1 cellular context compared by ENCODE assay signal in genomic region chr10:112395809-112396530, GRCh38.
TF ChIP-seq lines count a peak whose summit lies in the region.

No MANE protein-coding gene starts in this region.

TF ChIP-seq in HepG2, 621 proteins besides CTCF, POLR2A, EP300 and RAD21:
- TF ChIP-seq SMAD1 (CRISPR knock-in tag; IDR thresholded peaks at IDR 0.05; ENCODE audit: borderline replicate concordance, low read depth): no peak
- peak; percentile 48; the same call in 1 of the 2 replicates for TF ChIP-seq GATAD2A (CRISPR knock-in tag; IDR thresholded peaks at IDR 0.05)
- TF ChIP-seq BCL6 (CRISPR knock-in tag; IDR thresholded peaks at IDR 0.05): peak; percentile 53
- 0 out of 2 replicates have a peak, but pooled peaks have one; percentile 16 for TF ChIP-seq PAXIP1 (CRISPR knock-in tag; conservative IDR thresholded peaks at IDR 0.05)
- TF ChIP-seq RXRB (CRISPR knock-in tag; IDR thresholded peaks at IDR 0.05; ENCODE audit: borderline replicate concordance): 0 out of 2 replicates have a peak, but pooled peaks have one; percentile 31
- no peak for TF ChIP-seq ZBED4 (CRISPR knock-in tag; IDR thresholded peaks at IDR 0.05; ENCODE audit: borderline replicate concordance)
- no peak for TF ChIP-seq NR0B2 (CRISPR knock-in tag; IDR thresholded peaks at IDR 0.05)
- peak; percentile 47 for TF ChIP-seq RARA (CRISPR knock-in tag; IDR thresholded peaks at IDR 0.05)
- peak; percentile 5; the same call in 1 of the 2 replicates for TF ChIP-seq NCOA2 (CRISPR knock-in tag; IDR thresholded peaks at IDR 0.05)
- no peak for TF ChIP-seq BRD4 (CRISPR knock-in tag; IDR thresholded peaks at IDR 0.05)
- TF ChIP-seq ONECUT2 (CRISPR knock-in tag; IDR thresholded peaks at IDR 0.05): peak; percentile 81
- TF ChIP-seq ARID5B (CRISPR knock-in tag; IDR thresholded peaks at IDR 0.05): 0 out of 2 replicates have a peak, but pooled peaks have one; percentile 12
- no peak for TF ChIP-seq NFYC (CRISPR knock-in tag; IDR thresholded peaks at IDR 0.05)
- TF ChIP-seq PPARG (CRISPR knock-in tag; conservative IDR thresholded peaks at IDR 0.05): peak; percentile 71; the same call in 1 of the 2 replicates
- no peak for TF ChIP-seq SNAI1 (CRISPR knock-in tag; IDR thresholded peaks at IDR 0.05; ENCODE audit: borderline replicate concordance)
- no peak for TF ChIP-seq HINFP (CRISPR knock-in tag; IDR thresholded peaks at IDR 0.05; ENCODE audit: low read depth)
- peak; percentile 14 for TF ChIP-seq TEAD3 (CRISPR knock-in tag; optimal IDR thresholded peaks at IDR 0.05; ENCODE audit: borderline replicate concordance)
